10 cellular contexts compared by ENCODE assay signal in the genomic region with DNA sequence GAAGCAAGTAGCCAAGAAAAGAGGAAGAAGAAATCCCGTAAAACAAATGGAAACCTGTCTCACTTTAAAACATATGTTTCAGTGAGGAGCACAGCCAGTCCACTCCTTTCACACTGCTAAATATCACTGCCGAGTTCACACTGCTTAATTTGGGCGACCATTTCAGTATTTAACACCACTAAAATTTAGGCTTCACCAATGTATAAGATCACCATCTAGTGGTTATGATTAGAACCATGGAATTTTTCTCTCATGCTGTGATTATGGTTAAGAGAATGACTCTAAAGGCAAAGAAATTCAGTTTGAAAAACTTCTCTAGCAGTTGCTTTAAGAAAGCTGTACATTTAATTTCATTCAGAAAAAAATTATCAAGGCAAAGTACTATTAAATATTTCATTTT. TPM values are rescaled to one million over a fixed set of nuclear protein-coding genes. Genes with fewer than 3 reads are reported as not detected.
DNase-seq lines count a peak whose midpoint lies in the region; TF ChIP-seq lines count a peak whose summit lies in the region.
"Had no signal": no experiment of that assay in that cellular context is flagged by ENCODE, and none has a peak within 500 bp of the region (broad histone marks: within the 10 kb centered on the region; RNA-seq: fewer than 3 reads in every experiment).

No MANE protein-coding gene starts in this region.

- H3K9me3 ChIP-seq in GM23248 (ENCODE audit: low read depth) (no peaks in the 10 kb centered on the region), cardiac muscle cell (ENCODE audit: low read depth) (no peaks in the 10 kb centered on the region), smooth muscle cell (replicated peaks; ENCODE audit: low read depth) (no peaks in the 10 kb centered on the region)
- H3K9me3 ChIP-seq: SJSA1 had no signal

- peak overlapping the region; percentile 35 for H3K27ac ChIP-seq in GM23248
- H3K27ac ChIP-seq in VCaP: no peak overlapping the region
- no peak overlapping the region for H3K27ac ChIP-seq in cardiac muscle cell
- H3K27ac ChIP-seq in smooth muscle cell (ENCODE audit: low read depth): no peak overlapping the region
- H3K27ac ChIP-seq: SJSA1 had no signal

- peak overlapping the region; percentile 34 for H3K4me3 ChIP-seq in GM23248
- no peak overlapping the region for H3K4me3 ChIP-seq in cardiac muscle cell
- no peak overlapping the region for H3K4me3 ChIP-seq in smooth muscle cell
- H3K4me3 ChIP-seq: SJSA1, skin epidermis had no signal

- WGBS in GM23248 (ENCODE audit: low coverage in 1 of 2, low lambda C conversion rate in 2 of 2, missing lambda C conversion rate in 2 of 2), 2 experiments: 6 to 7% methylated on average over 3 of the region's 3 CpGs
- WGBS in smooth muscle cell (ENCODE audit: low lambda C conversion rate): 78% methylated on average over 3 of the region's 3 CpGs

- H2AFZ ChIP-seq in GM23248 (peak overlapping the region; percentile 62), smooth muscle cell (ENCODE audit: low read depth) (no peak overlapping the region)

- H3K9ac ChIP-seq in GM23248 (peak overlapping the region; percentile 41), smooth muscle cell (ENCODE audit: low read depth) (no peak overlapping the region)

- in situ Hi-C loops in ACHN (cut with HindIII; ENCODE audit: low pct_ligation_motif_present, low pct_unique_long_range_greater_than_20kb, low sequenced_read_pairs): no loop called here
- in situ Hi-C loops in GM23248 (cut with MboI): no loop called here
- in situ Hi-C loops in KBM-7 (cut with MboI; ENCODE audit: low pct_unique_long_range_greater_than_20kb, low sequenced_read_pairs): no loop called here

- H3K79me2 ChIP-seq in GM23248 (ENCODE audit: insufficient read depth) (peaks cover 100% of the 10 kb centered on the region), smooth muscle cell (ENCODE audit: low read depth) (peaks cover 94% of the 10 kb centered on the region)

- DNase-seq in ACHN: peak; percentile 63
- peak; percentile 5 for DNase-seq in GF-D8 (lab: John Stamatoyannopoulos, UW)
- peak; percentile 74 for DNase-seq in GM23248
- peak; percentile 61 for DNase-seq in KBM-7
- peak; percentile 2 to 74 for DNase-seq in cardiac muscle cell (ENCODE audit: low read depth in 1 of 2, low spot score in 1 of 2)
- DNase-seq in smooth muscle cell (lab: John Stamatoyannopoulos, UW; ENCODE audit: unreplicated experiment): no peak
- DNase-seq in NCI-H345 (lab: John Stamatoyannopoulos, UW): no peak

- peaks cover 10% of the 10 kb centered on the region; the same call in 1 of the 2 replicates for H3K36me3 ChIP-seq in GM23248 (ENCODE audit: low read depth)
- H3K36me3 ChIP-seq in cardiac muscle cell: no peaks in the 10 kb centered on the region
- no peaks in the 10 kb centered on the region for H3K36me3 ChIP-seq in smooth muscle cell (ENCODE audit: low read depth)
- H3K36me3 ChIP-seq: SJSA1 had no signal

- H3K27me3 ChIP-seq in GM23248 (replicated peaks; ENCODE audit: insufficient read depth) (no peaks in the 10 kb centered on the region), cardiac muscle cell (no peaks in the 10 kb centered on the region), smooth muscle cell (ENCODE audit: low read depth) (no peaks in the 10 kb centered on the region)
- H3K27me3 ChIP-seq: SJSA1 had no signal

- peak; percentile 84 for TF ChIP-seq CTCF in VCaP (conservative IDR thresholded peaks at IDR 0.05)
- TF ChIP-seq CTCF in cardiac muscle cell (IDR thresholded peaks at IDR 0.05; ENCODE audit: low read depth, low read length): peak; percentile 59
- peak; percentile 44 for TF ChIP-seq CTCF in smooth muscle cell (IDR thresholded peaks at IDR 0.05; ENCODE audit: borderline replicate concordance, insufficient read depth, poor library complexity, severe bottlenecking)

- H3K4me1 ChIP-seq in GM23248 (ENCODE audit: insufficient read depth) (peaks cover 30% of the 10 kb centered on the region), cardiac muscle cell (ENCODE audit: low read depth) (no peaks in the 10 kb centered on the region), smooth muscle cell (ENCODE audit: low read depth) (no peaks in the 10 kb centered on the region)

- H3F3A ChIP-seq in GM23248 (ENCODE audit: insufficient read depth): peaks cover 38% of the 10 kb centered on the region
- peaks cover 1% of the 10 kb centered on the region for H3F3A ChIP-seq in smooth muscle cell (ENCODE audit: low read depth)

- peak overlapping the region; percentile 71 for H3K4me2 ChIP-seq in GM23248 (ENCODE audit: unreplicated experiment)
- no peak overlapping the region for H3K4me2 ChIP-seq in smooth muscle cell

- H4K20me1 ChIP-seq in GM23248 (ENCODE audit: insufficient read depth) (0 out of 2 replicates have a peak, but pooled peaks cover 4% of the 10 kb centered on the region), smooth muscle cell (ENCODE audit: low read depth) (peaks cover 70% of the 10 kb centered on the region)

- no peaks in the 10 kb centered on the region for H3K9me2 ChIP-seq in GM23248 (ENCODE audit: insufficient read depth)

RNA-seq across cellular contexts. Expression of gene SLC4A7, which starts 16.6 kb away (rescaled TPM):
- total RNA-seq in GM23248 (2014; rRNA removed; shearing (Covaris generic)): 73.4 and 81.6 TPM in 2 replicates
- polyA plus RNA-seq in GM23248 (2016; fragmentation: Nextera tagmentation; extraction: Ambion mirVana) (22.9 and 25.5 TPM in 2 replicates), cardiac muscle cell (8.0 and 17.0 TPM in 2 replicates), smooth muscle cell (13.1 and 13.2 TPM in 2 replicates)
- total RNA-seq in cardiac muscle cell (21.5 and 54.8 TPM in 2 replicates), smooth muscle cell (62.8 and 72.2 TPM in 2 replicates)

Comparison
In these comparisons a context has a peak if more than half of its experiments do, and no peak if none do; other contexts are left out.
1. DNase-seq: peak in ACHN (single experiment), GF-D8 (single experiment), GM23248 (single experiment), KBM-7 (single experiment) and cardiac muscle cell (2 of 2); none in smooth muscle cell (single experiment) and NCI-H345 (single experiment).
2. Peak in every context shown above with its lines, with median percentiles within 50 percentile points of each other: CTCF ChIP-seq.